13 cellular contexts compared by ENCODE assay signal in the genomic region with DNA sequence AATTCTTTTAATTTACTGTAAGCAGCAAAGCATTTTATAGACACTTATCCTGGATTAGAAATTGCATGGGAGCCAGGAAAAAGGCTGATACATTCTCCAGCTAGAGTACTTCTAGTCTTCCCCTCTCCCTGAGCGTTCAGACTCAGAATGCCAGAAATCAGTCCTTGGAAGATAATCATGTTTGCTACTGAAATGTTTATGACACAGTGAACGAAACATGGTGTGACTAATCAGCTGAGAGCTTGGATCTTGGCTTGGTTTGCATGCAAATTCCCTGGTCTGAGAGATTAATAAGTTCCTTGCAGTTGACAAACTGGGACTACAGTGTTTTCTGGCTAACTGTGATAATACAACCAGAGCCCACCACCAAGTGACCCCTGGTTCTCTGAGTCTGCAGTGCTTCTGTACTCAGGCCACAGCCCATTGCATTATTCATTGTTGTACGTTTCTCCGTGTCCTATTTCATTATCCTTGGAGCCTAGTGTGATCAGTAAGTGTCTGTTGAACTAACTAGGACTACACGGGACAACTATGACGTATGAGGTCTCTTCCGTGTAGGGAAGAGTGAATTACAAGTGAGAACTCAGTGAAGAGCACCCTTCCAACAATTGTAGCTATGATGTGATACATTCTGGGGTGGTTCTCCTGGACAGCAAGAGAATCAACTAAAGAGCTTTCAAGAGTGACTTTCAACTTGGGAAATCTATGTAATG. TPM values are rescaled to one million over a fixed set of nuclear protein-coding genes. Genes with fewer than 3 reads are reported as not detected.
DNase-seq lines count a peak whose midpoint lies in the region; ATAC-seq and TF ChIP-seq lines count a peak whose summit lies in the region.
"Had no signal": no experiment of that assay in that cellular context is flagged by ENCODE, and none has a peak within 500 bp of the region (broad histone marks: within the 10 kb centered on the region; RNA-seq: fewer than 3 reads in every experiment).

No MANE protein-coding gene starts in this region.

- intact Hi-C loops in mammary epithelial cell (cut with micrococcal nuclease) (loop anchor here (1.0 to 5.0 kb wide), 5 partner anchors 34 to 162 kb away; a partner anchor contains a TSS), upper lobe of right lung (cut with DNase I) (no loop called here)

- no peaks in the 10 kb centered on the region for H3K36me3 Mint-ChIP-seq in activated CD4-positive, alpha-beta T cell treated with anti-CD3 and anti-CD28 coated beads, Interleukin-2, amount 10 ng/mL, durations not matched to agents 7 days and 5 days (ENCODE audit: low read depth)

- no peaks in the 10 kb centered on the region for H3K9me3 Mint-ChIP-seq in activated CD4-positive, alpha-beta T cell treated with anti-CD3 and anti-CD28 coated beads, Interleukin-2, amount 10 ng/mL, durations not matched to agents 7 days and 5 days
- H3K9me3 Mint-ChIP-seq: activated T-helper 2 cell treated with anti-CD3 and anti-CD28 coated beads, Interferon-gamma antibody, Interleukin-2, Interleukin-4, amounts not matched to agents 10 μg/mL and 5 μg/mL and 100 μg/mL, durations not matched to agents 14 hours and 24 hours and 36 hours; neural crest cell had no signal

- DNase-seq in NCI-H446 treated with DMSO at 0.1 percent for 48 hours (lab: John Stamatoyannopoulos, UW) = peak; percentile 27
- DNase-seq in NCI-H446 (lab: John Stamatoyannopoulos, UW) = no peak
- DNase-seq in mammary epithelial cell = peak; percentile 69
- DNase-seq in kidney glomerular epithelial cell (lab: John Stamatoyannopoulos, UW) = peak; percentile 26
- DNase-seq in upper lobe of right lung = no peak
- no peak for DNase-seq in NCI-H146 treated with DMSO at 0.1 percent for 48 hours (lab: John Stamatoyannopoulos, UW; ENCODE audit: unreplicated experiment)
- DNase-seq in activated CD8-positive, alpha-beta memory T cell treated with anti-CD3 and anti-CD28 coated beads, Interleukin-2, amount 50 U/mL, for 4 hours = no peak
- no peak for DNase-seq in activated CD4-positive, alpha-beta T cell treated with anti-CD3 and anti-CD28 coated beads, Interleukin-2, amount 10 ng/mL, durations not matched to agents 7 days and 5 days
- DNase-seq: NCI-H2227 treated with DMSO at 0.1 percent for 48 hours, T-helper 9 cell had no signal

- peak; percentile 3 for ATAC-seq in upper lobe of right lung

- no peaks in the 10 kb centered on the region for H4K20me1 ChIP-seq in mammary epithelial cell (ENCODE audit: insufficient read depth, low read length)

- POLR2A ChIA-PET in activated CD4-positive, alpha-beta T cell treated with anti-CD3 and anti-CD28 coated beads, Interleukin-2, amount 10 ng/mL, durations not matched to agents 7 days and 5 days (lab: Charles Lee) = no interaction called here

- dilution Hi-C loops in mammary epithelial cell (cut with HindIII; ENCODE audit: low sequenced_read_pairs) = no loop called here

- no peak for TF ChIP-seq CTCF in mammary epithelial cell (conservative IDR thresholded peaks at IDR 0.05 in 1 of 2, IDR thresholded peaks at IDR 0.05 in 1 of 2; ENCODE audit: extremely low read depth in 1 of 2, insufficient read depth in 1 of 2, low read depth in 1 of 2, low read length in 2 of 2)
- no peak for TF ChIP-seq CTCF in upper lobe of right lung (IDR thresholded peaks at IDR 0.05)

- H3K9me3 ChIP-seq in mammary epithelial cell (replicated peaks; ENCODE audit: insufficient read depth, low read length) = no peaks in the 10 kb centered on the region
- H3K9me3 ChIP-seq in upper lobe of right lung = no peaks in the 10 kb centered on the region

- peak overlapping the region; percentile 86 for H3K4me2 ChIP-seq in mammary epithelial cell (ENCODE audit: insufficient read depth, low read depth, low read length)

- peaks cover 38% of the 10 kb centered on the region for H3K4me1 ChIP-seq in mammary epithelial cell (ENCODE audit: insufficient read depth, low read length)
- H3K4me1 ChIP-seq in upper lobe of right lung = peaks cover 35% of the 10 kb centered on the region

- H3K27me3 ChIP-seq in mammary epithelial cell (ENCODE audit: insufficient read depth, low read length) (no peaks in the 10 kb centered on the region), upper lobe of right lung (no peaks in the 10 kb centered on the region)

- H2AFZ ChIP-seq in mammary epithelial cell (ENCODE audit: low read depth, low read length) = no peak overlapping the region

- in situ Hi-C loops in mammary epithelial cell (cut with MboI; ENCODE audit: low sequenced_read_pairs in 2 of 2) = loop anchor here in 1 of 2 donors (5.0 kb wide), 1 partner anchor 33 kb away; no protein-coding TSS in a partner anchor

- H3K9ac ChIP-seq in mammary epithelial cell (ENCODE audit: insufficient read depth, low read length) = no peak overlapping the region

- CTCF ChIA-PET in mammary epithelial cell (lab: Charles Lee; ENCODE audit: low non-redundant PET) = interaction anchor here (0.6 kb wide), 2 partner anchors 10 to 47 kb away, joined by 3 to 16 read pairs; no protein-coding TSS in a partner anchor
- CTCF ChIA-PET in activated CD4-positive, alpha-beta T cell treated with anti-CD3 and anti-CD28 coated beads, Interleukin-2, amount 10 ng/mL, durations not matched to agents 7 days and 5 days (lab: Charles Lee) = no interaction called here

- H3K79me2 ChIP-seq in mammary epithelial cell (ENCODE audit: insufficient read depth, low read length) = peaks cover 15% of the 10 kb centered on the region

- H3K4me3 ChIP-seq in mammary epithelial cell (replicated peaks in 1 of 3; ENCODE audit: insufficient read depth in 1 of 3, low read depth in 2 of 3, low read length in 3 of 3) (no peak overlapping the region), upper lobe of right lung (no peak overlapping the region)

- H3K27me3 Mint-ChIP-seq in activated CD4-positive, alpha-beta T cell treated with anti-CD3 and anti-CD28 coated beads, Interleukin-2, amount 10 ng/mL, durations not matched to agents 7 days and 5 days = no peaks in the 10 kb centered on the region

- H3K4me1 Mint-ChIP-seq in activated CD4-positive, alpha-beta T cell treated with anti-CD3 and anti-CD28 coated beads, Interleukin-2, amount 10 ng/mL, durations not matched to agents 7 days and 5 days = peaks cover 1% of the 10 kb centered on the region

- no peak overlapping the region for H3K27ac Mint-ChIP-seq in activated CD4-positive, alpha-beta T cell treated with anti-CD3 and anti-CD28 coated beads, Interleukin-2, amount 10 ng/mL, durations not matched to agents 7 days and 5 days
- H3K27ac Mint-ChIP-seq: activated T-helper 2 cell treated with anti-CD3 and anti-CD28 coated beads, Interferon-gamma antibody, Interleukin-2, Interleukin-4, amounts not matched to agents 10 μg/mL and 5 μg/mL and 100 μg/mL, durations not matched to agents 14 hours and 24 hours and 36 hours had no signal

- H3K27ac ChIP-seq in mammary epithelial cell (ENCODE audit: insufficient read depth, low read depth, low read length) = peak overlapping the region; percentile 88
- H3K27ac ChIP-seq in upper lobe of right lung = peak overlapping the region; percentile 49
- H3K27ac ChIP-seq: 22Rv1 had no signal

- no peaks in the 10 kb centered on the region for H3K36me3 ChIP-seq in mammary epithelial cell (ENCODE audit: insufficient read depth, low read length)
- H3K36me3 ChIP-seq in upper lobe of right lung = no peaks in the 10 kb centered on the region

- no TSS peak for BruUV-seq in mammary epithelial cell (replicated peaks; lab: Mats Ljungman, UMichigan)

- 42% methylated on average over 4 of the region's 7 CpGs for WGBS in mammary epithelial cell (ENCODE audit: low coverage, missing lambda C conversion rate)

- H3K4me3 Mint-ChIP-seq in activated CD4-positive, alpha-beta T cell treated with anti-CD3 and anti-CD28 coated beads, Interleukin-2, amount 10 ng/mL, durations not matched to agents 7 days and 5 days = no peak overlapping the region
- H3K4me3 Mint-ChIP-seq: neural crest cell had no signal

RNA-seq across cellular contexts. Expression of a gene that starts 34.6 kb away (rescaled TPM):
- total RNA-seq in mammary epithelial cell (10 to 100 TPM; 11.8 to 38.9 TPM), upper lobe of right lung (206 TPM)
- polyA plus RNA-seq in mammary epithelial cell = 20.4 TPM
- polyA minus RNA-seq in mammary epithelial cell = 31.2 TPM
- total RNA-seq in activated CD4-positive, alpha-beta T cell treated with anti-CD3 and anti-CD28 coated beads, Interleukin-2, amount 10 ng/mL, durations not matched to agents 7 days and 5 days = 1,000 to 10,000 TPM; 1,017 to 1,048 TPM

Comparison
In these comparisons a context has a peak if more than half of its experiments do, and no peak if none do; other contexts are left out.
1. DNase-seq: peak in NCI-H446 treated with DMSO at 0.1 percent for 48 hours (single experiment), mammary epithelial cell (single experiment) and kidney glomerular epithelial cell (single experiment); none in NCI-H446 (0 of 2), upper lobe of right lung (single experiment), NCI-H146 treated with DMSO at 0.1 percent for 48 hours (single experiment), activated CD8-positive, alpha-beta memory T cell treated with anti-CD3 and anti-CD28 coated beads, Interleukin-2, amount 50 U/mL, for 4 hours (single experiment) and activated CD4-positive, alpha-beta T cell treated with anti-CD3 and anti-CD28 coated beads, Interleukin-2, amount 10 ng/mL, durations not matched to agents 7 days and 5 days (single experiment).